In genomic region chr4:173793937-173794510, GRCh38 we compare ENCODE assay signal across 1 cellular context.
TF ChIP-seq lines count a peak whose summit lies in the region.

No MANE protein-coding gene starts in this region.

TF ChIP-seq in IMR-90, 13 proteins besides CTCF, POLR2A, EP300 and RAD21:
- TF ChIP-seq CEBPB (IDR thresholded peaks at IDR 0.05; ENCODE audit: low read depth, low read length): no peak
- no peak for TF ChIP-seq RFX5 (IDR thresholded peaks at IDR 0.05; ENCODE audit: low read depth, low read length)
- no peak for TF ChIP-seq BHLHE40 (IDR thresholded peaks at IDR 0.05; ENCODE audit: low read depth, low read length)
- TF ChIP-seq, protein P1, sequence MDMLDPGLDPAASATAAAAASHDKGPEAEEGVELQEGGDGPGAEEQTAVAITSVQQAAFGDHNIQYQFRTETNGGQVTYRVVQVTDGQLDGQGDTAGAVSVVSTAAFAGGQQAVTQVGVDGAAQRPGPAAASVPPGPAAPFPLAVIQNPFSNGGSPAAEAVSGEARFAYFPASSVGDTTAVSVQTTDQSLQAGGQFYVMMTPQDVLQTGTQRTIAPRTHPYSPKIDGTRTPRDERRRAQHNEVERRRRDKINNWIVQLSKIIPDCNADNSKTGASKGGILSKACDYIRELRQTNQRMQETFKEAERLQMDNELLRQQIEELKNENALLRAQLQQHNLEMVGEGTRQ (IDR thresholded peaks at IDR 0.05; ENCODE audit: low read depth, low read length): no peak
- TF ChIP-seq MAZ (IDR thresholded peaks at IDR 0.05; ENCODE audit: borderline replicate concordance, low read depth, low read length): no peak
- no peak for TF ChIP-seq FOS (IDR thresholded peaks at IDR 0.05; ENCODE audit: low read depth, low read length)
- TF ChIP-seq MXI1 (IDR thresholded peaks at IDR 0.05; ENCODE audit: borderline replicate concordance, low read depth, low read length): no peak
TF ChIP-seq in IMR-90: peak in this region for 0.
